ENCODE assay signal across 6 cellular contexts in genomic region chr17:67976306-67976705, GRCh38. TPM values are rescaled to one million over a fixed set of nuclear protein-coding genes. Genes with fewer than 3 reads are reported as not detected.
DNase-seq lines count a peak whose midpoint lies in the region; TF ChIP-seq lines count a peak whose summit lies in the region.
"Not testable (repeated sequence)": the region's sequence is repeated elsewhere in the genome, so short reads cannot be mapped to it uniquely, and the experiment has no call there.

No MANE protein-coding gene starts in this region.

- not testable (repeated sequence) for H3K27me3 Mint-ChIP-seq in H9 (ENCODE audit: low read depth); activated CD4-positive, alpha-beta memory T cell treated with anti-CD3 and anti-CD28 coated beads, Interleukin-2, amount 10 ng/mL, durations not matched to agents 7 days and 5 days; chondrocyte (ENCODE audit: low read depth); endodermal cell (ENCODE audit: insufficient read depth)

- intact Hi-C loops in spleen (cut with DNase I; ENCODE audit: low total_unique reads) = not testable (repeated sequence)

- not testable (repeated sequence) for H3T11ph ChIP-seq in H9 (ENCODE audit: low read length)

- H3K23ac ChIP-seq in H9 (ENCODE audit: insufficient read length, low read depth, low read length) = not testable (repeated sequence)

- H3K23me2 ChIP-seq in H9 (ENCODE audit: insufficient read length, low read depth, low read length, poor library complexity, severe bottlenecking) = not testable (repeated sequence)

- H3K4me3 Mint-ChIP-seq in H9 = 0 out of 5 replicates have a peak overlapping the region, but pooled peaks of 1 of the 2 experiments have one; percentile 35
- H3K4me3 Mint-ChIP-seq in activated CD4-positive, alpha-beta memory T cell treated with anti-CD3 and anti-CD28 coated beads, Interleukin-2, amount 10 ng/mL, durations not matched to agents 7 days and 5 days; chondrocyte (ENCODE audit: unreplicated experiment); endodermal cell: not testable (repeated sequence)

- H3K79me2 ChIP-seq in H9 (ENCODE audit: insufficient read depth, low read length) = not testable (repeated sequence)

- not testable (repeated sequence) for H3K9ac ChIP-seq in H9 (ENCODE audit: extremely low read depth, insufficient read length, low read length); endodermal cell (ENCODE audit: extremely low read depth, low read length, poor library complexity, severe bottlenecking)

- not testable (repeated sequence) for DNase-seq in H9
- peak; percentile 3 for DNase-seq in activated CD4-positive, alpha-beta memory T cell treated with anti-CD3 and anti-CD28 coated beads, Interleukin-2, amount 10 ng/mL, durations not matched to agents 7 days and 5 days
- DNase-seq in chondrocyte (ENCODE audit: low spot score) = peak; percentile 18
- DNase-seq in endodermal cell = peak; percentile 51
- DNase-seq in islet precursor cell = peak; percentile 19
- peak; percentile 17 for DNase-seq in spleen

- not testable (repeated sequence) for H4K8ac ChIP-seq in H9 (replicated peaks; ENCODE audit: insufficient read length, low read depth, low read length)

- not testable (repeated sequence) for H4K5ac ChIP-seq in H9 (ENCODE audit: insufficient read length, low read depth, low read length)

- not testable (repeated sequence) for H2BK15ac ChIP-seq in H9 (ENCODE audit: low read depth, low read length)

- H2AK5ac ChIP-seq in H9 (ENCODE audit: insufficient read length, low read length) = peak overlapping the region; percentile 33

- H2BK12ac ChIP-seq in H9 (ENCODE audit: insufficient read length, low read depth, low read length) = not testable (repeated sequence)

- H3K56ac ChIP-seq in H9 (ENCODE audit: insufficient read length, low read depth, low read length) = not testable (repeated sequence)

- POLR2A ChIA-PET in activated CD4-positive, alpha-beta memory T cell treated with anti-CD3 and anti-CD28 coated beads, Interleukin-2, amount 10 ng/mL, durations not matched to agents 7 days and 5 days (lab: Charles Lee) = not testable (repeated sequence)

- H3K36me3 ChIP-seq in endodermal cell (ENCODE audit: control insufficient read depth, insufficient read depth, low read length) = peaks cover 42% of the 10 kb centered on the region
- H3K36me3 ChIP-seq in spleen = peaks cover 0 to 98% (median 34%) of the 10 kb centered on the region in 6 donors

- H4K91ac ChIP-seq in H9 (ENCODE audit: insufficient read length, low read depth, low read length) = not testable (repeated sequence)

- not testable (repeated sequence) for H2BK5ac ChIP-seq in H9 (ENCODE audit: insufficient read length, low read length)

- H3K79me1 ChIP-seq in H9 (ENCODE audit: insufficient read depth, low read depth, low read length, poor library complexity, severe bottlenecking) = not testable (repeated sequence)

- not testable (repeated sequence) for H2BK20ac ChIP-seq in H9 (ENCODE audit: low read depth, low read length, poor library complexity, severe bottlenecking)

- CTCF ChIA-PET in activated CD4-positive, alpha-beta memory T cell treated with anti-CD3 and anti-CD28 coated beads, Interleukin-2, amount 10 ng/mL, durations not matched to agents 7 days and 5 days (lab: Charles Lee) = interaction anchor here (0.6 kb wide), 1 partner anchor 392 kb away, joined by 5 read pairs; no protein-coding TSS in a partner anchor

- H3K18ac ChIP-seq in H9 (ENCODE audit: insufficient read length, low read depth, low read length) = not testable (repeated sequence)

- H4K20me1 ChIP-seq in H9 (ENCODE audit: control insufficient read depth, insufficient read depth, insufficient read length) = not testable (repeated sequence)

- not testable (repeated sequence) for H3K14ac ChIP-seq in H9 (ENCODE audit: insufficient read depth, low read length)

- not testable (repeated sequence) for H3K9me3 Mint-ChIP-seq in H9; activated CD4-positive, alpha-beta memory T cell treated with anti-CD3 and anti-CD28 coated beads, Interleukin-2, amount 10 ng/mL, durations not matched to agents 7 days and 5 days; chondrocyte (ENCODE audit: low read depth); endodermal cell

- not testable (repeated sequence) for H3K9me3 ChIP-seq in H9 (ENCODE audit: control insufficient read depth, low read depth, low read length); endodermal cell (ENCODE audit: control insufficient read depth, low read length); spleen

- H3K4me1 Mint-ChIP-seq in H9 (peaks cover 24 to 26% of the 10 kb centered on the region in 2 experiments), endodermal cell (peaks cover 24% of the 10 kb centered on the region)
- H3K4me1 Mint-ChIP-seq in activated CD4-positive, alpha-beta memory T cell treated with anti-CD3 and anti-CD28 coated beads, Interleukin-2, amount 10 ng/mL, durations not matched to agents 7 days and 5 days; chondrocyte (ENCODE audit: low read depth): not testable (repeated sequence)

- H3K4me3 ChIP-seq in endodermal cell (ENCODE audit: low read length); spleen: not testable (repeated sequence)

- not testable (repeated sequence) for TF ChIP-seq POLR2A in spleen (IDR thresholded peaks at IDR 0.05)

- not testable (repeated sequence) for H3K4me2 ChIP-seq in H9 (ENCODE audit: insufficient read depth, insufficient read length, low read length)

- H3K27me3 ChIP-seq in H9 (ENCODE audit: insufficient read depth, low read length); endodermal cell (ENCODE audit: control insufficient read depth, insufficient read depth, low read length, poor library complexity, severe bottlenecking); spleen (replicated peaks in 1 of 7): not testable (repeated sequence)

- not testable (repeated sequence) for H2AFZ ChIP-seq in H9 (ENCODE audit: low read length)

- H3K4ac ChIP-seq in H9 (ENCODE audit: low read depth, low read length) = not testable (repeated sequence)

- not testable (repeated sequence) for H2BK120ac ChIP-seq in H9 (ENCODE audit: low read depth, low read length, poor library complexity, severe bottlenecking)

- not testable (repeated sequence) for H3K4me1 ChIP-seq in H9 (ENCODE audit: insufficient read depth, low read length); endodermal cell (ENCODE audit: control insufficient read depth, insufficient read depth, low read length); spleen

- not testable (repeated sequence) for TF ChIP-seq CTCF in H9 (conservative IDR thresholded peaks at IDR 0.05); chondrocyte (IDR thresholded peaks at IDR 0.05); endodermal cell (conservative IDR thresholded peaks at IDR 0.05); spleen (IDR thresholded peaks at IDR 0.05 in 8 of 11, conservative IDR thresholded peaks at IDR 0.05 in 3 of 11)

- peak overlapping the region in 2 of 3 experiments; percentile 63 to 98; a peak in 3 of 7 replicates for H3K27ac Mint-ChIP-seq in H9
- not testable (repeated sequence) for H3K27ac Mint-ChIP-seq in activated CD4-positive, alpha-beta memory T cell treated with anti-CD3 and anti-CD28 coated beads, Interleukin-2, amount 10 ng/mL, durations not matched to agents 7 days and 5 days; chondrocyte (ENCODE audit: unreplicated experiment)
- H3K27ac Mint-ChIP-seq in endodermal cell = peak overlapping the region; percentile 52

- not testable (repeated sequence) for H3K27ac ChIP-seq in H9 (ENCODE audit: insufficient read length, low read depth, low read length); endodermal cell (ENCODE audit: low read depth, low read length); spleen

- peaks cover 14 to 36% (median 30%) of the 10 kb centered on the region in 3 experiments for H3K36me3 Mint-ChIP-seq in H9 (ENCODE audit: insufficient read depth in 1 of 3, low read depth in 3 of 3)
- H3K36me3 Mint-ChIP-seq in activated CD4-positive, alpha-beta memory T cell treated with anti-CD3 and anti-CD28 coated beads, Interleukin-2, amount 10 ng/mL, durations not matched to agents 7 days and 5 days (ENCODE audit: low read depth) = peaks cover 28% of the 10 kb centered on the region
- H3K36me3 Mint-ChIP-seq in chondrocyte (ENCODE audit: low read depth) = peaks cover 13% of the 10 kb centered on the region
- H3K36me3 Mint-ChIP-seq in endodermal cell (ENCODE audit: low read depth) = peaks cover 49% of the 10 kb centered on the region

- no CpG with 5 or more reads among the region's 6 CpGs for WGBS in H9 (ENCODE audit: extremely low coverage, insufficient read length, low lambda C conversion rate)
- 91 to 93% methylated on average over 4 to 6 of the region's 6 CpGs for WGBS in endodermal cell (ENCODE audit: insufficient coverage in 1 of 2, insufficient read length in 1 of 2), 2 experiments
- WGBS in spleen, 5 donors = 91 to 97% (median 93%) methylated on average over 6 of the region's 6 CpGs

RNA-seq across cellular contexts. Expression of gene C17orf58, which starts 20.0 kb away (rescaled TPM):
- 11.0 and 12.3 TPM in 2 replicates for total RNA-seq in H9 (2021)
- total RNA-seq in activated CD4-positive, alpha-beta memory T cell treated with anti-CD3 and anti-CD28 coated beads, Interleukin-2, amount 10 ng/mL, durations not matched to agents 7 days and 5 days = 10 to 100 TPM; 12.4 TPM
- total RNA-seq in chondrocyte = 9.1 to 11.0 TPM (median 10.9 TPM) in 3 replicates
- total RNA-seq in endodermal cell = 10 to 100 TPM; 14.0 to 14.1 TPM
- 24.2 TPM for polyA plus RNA-seq in endodermal cell (2013, experiment 1 of 2)
- polyA plus RNA-seq in endodermal cell (2013, experiment 2 of 2) = 20.7 TPM
- 1 to 10 TPM; 2.5 to 9.3 (median 6.5) TPM for total RNA-seq in spleen
- 1 to 10 TPM; 4.7 to 8.2 (median 6.7) TPM for polyA plus RNA-seq in spleen

RNA-seq across cellular contexts. Expression of gene KPNA2, which starts 59.2 kb away (rescaled TPM):
- total RNA-seq in H9 (2021) (432 and 437 TPM in 2 replicates), chondrocyte (92.5 to 95.4 TPM (median 93.4 TPM) in 3 replicates), endodermal cell (100 to 1,000 TPM; 248 to 310 TPM), spleen (10 to 100 TPM; 22.1 to 49.2 (median 38.5) TPM)
- total RNA-seq in activated CD4-positive, alpha-beta memory T cell treated with anti-CD3 and anti-CD28 coated beads, Interleukin-2, amount 10 ng/mL, durations not matched to agents 7 days and 5 days = 100 to 1,000 TPM; 227 TPM
- 444 TPM for polyA plus RNA-seq in endodermal cell (2013, experiment 1 of 2)
- 412 TPM for polyA plus RNA-seq in endodermal cell (2013, experiment 2 of 2)
- 10 to 100 TPM; 12.4 to 32.5 (median 31.4) TPM for polyA plus RNA-seq in spleen
